ENCODE assay signal across 8 cellular contexts in the genomic region with DNA sequence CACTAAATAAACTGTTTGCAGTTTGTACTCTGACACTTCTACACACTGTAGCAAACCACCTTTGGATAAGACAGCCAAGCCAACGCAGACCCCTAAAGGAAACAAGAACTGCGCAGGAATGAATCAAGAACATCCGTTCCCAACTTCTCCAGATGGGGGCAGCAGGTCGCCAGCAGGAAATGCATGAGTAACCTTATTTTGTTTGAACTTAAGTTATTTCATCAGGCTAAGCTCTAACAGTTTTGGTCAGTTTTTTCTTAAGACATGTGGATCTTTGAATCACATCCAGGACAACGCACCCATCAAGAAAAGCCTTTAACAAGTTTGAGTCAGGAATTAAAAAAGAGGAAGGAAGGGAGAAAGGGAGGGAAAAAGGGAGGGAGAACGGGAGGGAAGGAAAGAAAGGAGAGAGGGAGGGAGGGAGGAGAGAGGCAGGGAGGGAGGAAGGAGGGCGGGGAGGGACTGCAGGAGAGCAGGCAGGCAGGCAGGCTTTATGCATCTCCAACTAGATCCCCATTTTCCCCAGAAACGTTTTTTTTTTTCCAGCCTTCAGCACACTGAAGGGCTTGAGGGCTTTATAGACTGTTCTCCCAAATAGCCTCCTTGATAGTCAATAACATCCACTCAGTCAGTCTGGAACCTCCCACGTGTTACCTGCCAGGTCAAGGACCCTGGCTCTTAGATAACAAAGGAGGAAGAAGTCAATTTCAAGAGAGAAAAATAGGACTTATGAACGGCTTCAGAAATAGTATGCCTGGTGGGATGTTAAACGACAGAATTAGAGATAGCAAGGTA. TPM values are rescaled to one million over a fixed set of nuclear protein-coding genes. Genes with fewer than 3 reads are reported as not detected.
A peak's percentile ranks its signal among the peaks of the same experiment; 100 is the strongest.
DNase-seq lines count a peak whose midpoint lies in the region; ATAC-seq and TF ChIP-seq lines count a peak whose summit lies in the region.

No MANE protein-coding gene starts in this region.

- H3K27me3 Mint-ChIP-seq in CD4-positive, alpha-beta memory T cell, result peaks cover 4 to 7% of the 10 kb centered on the region in 2 donors

- no peak overlapping the region for H3K27ac ChIP-seq in CD4-positive, alpha-beta memory T cell (ENCODE audit: low read depth, low read length)
- no peak overlapping the region for H3K27ac ChIP-seq in OCI-LY1 (ENCODE audit: low read depth, low read length, poor library complexity, severe bottlenecking)

- H3K4me2 ChIP-seq in OCI-LY1 (ENCODE audit: low read length), result no peak overlapping the region

- no peaks in the 10 kb centered on the region for H3K27me3 ChIP-seq in CD4-positive, alpha-beta memory T cell (ENCODE audit: insufficient read depth, low read length)
- no peaks in the 10 kb centered on the region for H3K27me3 ChIP-seq in OCI-LY1 (ENCODE audit: insufficient read depth, low read length)
- no peaks in the 10 kb centered on the region for H3K27me3 ChIP-seq in mucosa of stomach (ENCODE audit: control insufficient read depth, insufficient read depth, low read length)

- POLR2A ChIA-PET in CD4-positive, alpha-beta memory T cell (lab: Charles Lee; ENCODE audit: partially characterized antibody), result interaction anchor here (1.0 to 1.7 kb wide), 2 partner anchors 103 to 150 kb away, joined by 4 to 5 read pairs; a partner anchor contains a TSS

- intact Hi-C loops in CD4-positive, alpha-beta memory T cell (cut with micrococcal nuclease), result loop anchor here (1.0 to 10.0 kb wide), 9 partner anchors 67 to 951 kb away; no protein-coding TSS in a partner anchor

- H3K36me3 ChIP-seq in CD4-positive, alpha-beta memory T cell (ENCODE audit: insufficient read depth, low read length), result no peaks in the 10 kb centered on the region
- H3K36me3 ChIP-seq in OCI-LY1 (ENCODE audit: insufficient read depth, low read length), result no peaks in the 10 kb centered on the region
- no peaks in the 10 kb centered on the region for H3K36me3 ChIP-seq in mucosa of stomach (ENCODE audit: control insufficient read depth, insufficient read depth, low read length)

- no peaks in the 10 kb centered on the region for H4K20me1 ChIP-seq in OCI-LY1 (ENCODE audit: insufficient read depth, low read length)

- H3K4me1 Mint-ChIP-seq in CD4-positive, alpha-beta memory T cell, result peaks cover 7 to 11% (median 10%) of the 10 kb centered on the region in 4 donors

- peak; percentile 43 to 58 (median 50) for DNase-seq in CD4-positive, alpha-beta memory T cell
- DNase-seq in HT-29 (ENCODE audit: low spot score) (peak; percentile 83), activated T-cell treated with anti-CD3 and anti-CD28 coated beads for 24 hours (ENCODE audit: low read depth) (peak; percentile 56), epithelial cell of proximal tubule (ENCODE audit: low read depth) (peak; percentile 61)
- peak; percentile 32 to 35 for DNase-seq in stimulated activated CD8-positive, alpha-beta memory T cell treated with anti-CD3 and anti-CD28 coated beads, Interleukin-4, amount 100 ng/mL, for 4 hours (ENCODE audit: low read depth in 2 of 2, low spot score in 1 of 2)

- TF ChIP-seq CTCF in OCI-LY1 (IDR thresholded peaks at IDR 0.05; ENCODE audit: low read length) (peak; percentile 84), epithelial cell of proximal tubule (conservative IDR thresholded peaks at IDR 0.05; ENCODE audit: low read depth, low read length) (peak; percentile 93)

- peak overlapping the region in 2 of 7 donors; percentile 45 to 69 for H3K27ac Mint-ChIP-seq in CD4-positive, alpha-beta memory T cell

- no peaks in the 10 kb centered on the region for H3K79me2 ChIP-seq in OCI-LY1 (ENCODE audit: insufficient read depth, low read length)

- peak overlapping the region in 7 of 8 donors; percentile 29 to 83 (median 70) for H3K4me3 Mint-ChIP-seq in CD4-positive, alpha-beta memory T cell

- H3K4me3 ChIP-seq in CD4-positive, alpha-beta memory T cell (ENCODE audit: low read length in 2 of 2), result peak overlapping the region in 1 of 2 donors; percentile 26
- H3K4me3 ChIP-seq in OCI-LY1 (ENCODE audit: low read depth, low read length, poor library complexity, severe bottlenecking) (no peak overlapping the region), epithelial cell of proximal tubule (ENCODE audit: low read depth, low read length) (peak overlapping the region; percentile 38), mucosa of stomach (ENCODE audit: low read length) (no peak overlapping the region)

- H3K36me3 Mint-ChIP-seq in CD4-positive, alpha-beta memory T cell, result no peaks in the 10 kb centered on the region

- no peaks in the 10 kb centered on the region for H3K9me2 ChIP-seq in OCI-LY1 (ENCODE audit: low read depth, low read length)

- no peaks in the 10 kb centered on the region for H3K9me3 Mint-ChIP-seq in CD4-positive, alpha-beta memory T cell

- no peaks in the 10 kb centered on the region for H3F3A ChIP-seq in OCI-LY1 (ENCODE audit: insufficient read depth, low read length)

- H3K9ac ChIP-seq in OCI-LY1 (ENCODE audit: low read length) (no peak overlapping the region), mucosa of stomach (ENCODE audit: low read length) (peak overlapping the region; percentile 45)

- ATAC-seq in GM18868 (IDR thresholded peaks at IDR 0.05; ENCODE audit: unreplicated experiment), result no peak

- CTCF ChIA-PET in CD4-positive, alpha-beta memory T cell (lab: Charles Lee; ENCODE audit: partially characterized antibody), result interaction anchor here (0.6 to 5.8 kb wide), 44 partner anchors 9 to 638 kb away, joined by 3 to 71 read pairs (median 4); a partner anchor contains a TSS

- H3K9me3 ChIP-seq in CD4-positive, alpha-beta memory T cell (ENCODE audit: control insufficient read depth in 1 of 2, low read length in 2 of 2), result no peaks in the 10 kb centered on the region
- H3K9me3 ChIP-seq in OCI-LY1 (ENCODE audit: low read length) (no peaks in the 10 kb centered on the region), mucosa of stomach (ENCODE audit: control insufficient read depth, low read length) (no peaks in the 10 kb centered on the region)

- H2AFZ ChIP-seq in OCI-LY1 (ENCODE audit: low read length), result no peak overlapping the region

- peaks cover 13% of the 10 kb centered on the region for H3K4me1 ChIP-seq in CD4-positive, alpha-beta memory T cell (ENCODE audit: insufficient read depth, low read length)
- peaks cover 3% of the 10 kb centered on the region for H3K4me1 ChIP-seq in OCI-LY1 (ENCODE audit: insufficient read depth, low read length, severe bottlenecking)
- H3K4me1 ChIP-seq in mucosa of stomach (ENCODE audit: control insufficient read depth, insufficient read depth, low read length), result peaks cover 12% of the 10 kb centered on the region

RNA-seq across cellular contexts. Expression of a gene that starts 22.2 kb away (rescaled TPM):
- total RNA-seq in CD4-positive, alpha-beta memory T cell, result not detected
- polyA plus RNA-seq in CD4-positive, alpha-beta memory T cell, result not detected
- total RNA-seq in HT-29 (2014; rRNA removed; shearing (Covaris generic)), result not detected in 2 replicates
- 1.2 and 1.4 TPM in 2 replicates for total RNA-seq in epithelial cell of proximal tubule
